In the genomic region with DNA sequence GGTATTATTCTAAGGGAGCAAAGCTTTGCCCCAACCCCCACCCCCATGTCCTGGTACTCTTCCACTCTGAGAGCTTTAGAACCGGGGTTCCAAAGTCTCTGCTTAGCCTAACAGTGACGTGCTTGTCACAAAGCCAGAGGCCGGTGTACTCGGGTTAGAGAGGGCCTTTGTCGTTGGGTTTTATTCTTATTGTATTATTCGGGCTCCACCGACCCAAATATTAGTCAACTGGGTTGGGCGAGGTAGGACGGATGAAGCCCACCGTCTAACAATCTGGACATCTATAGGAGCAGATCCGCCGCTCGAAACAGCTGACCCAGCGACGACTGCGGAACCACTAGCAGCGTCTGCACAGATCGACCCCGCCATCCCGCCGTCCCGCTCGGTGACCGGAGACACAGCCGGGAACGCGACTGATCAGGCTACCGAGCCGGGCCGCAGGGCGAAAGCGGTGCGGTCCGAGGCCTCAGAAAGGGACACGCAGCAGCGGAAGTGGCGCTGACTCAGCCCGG, we compare ENCODE assay signal across 8 cellular contexts. TPM values are rescaled to one million over a fixed set of nuclear protein-coding genes. Genes with fewer than 3 reads are reported as not detected.
A peak's percentile ranks its signal among the peaks of the same experiment; 100 is the strongest.
DNase-seq lines count a peak whose midpoint lies in the region; ATAC-seq, FAIRE-seq and TF ChIP-seq lines count a peak whose summit lies in the region.
"Not testable (repeated sequence)": the region's sequence is repeated elsewhere in the genome, so short reads cannot be mapped to it uniquely, and the experiment has no call there.

No MANE protein-coding gene starts in this region.

- not testable (repeated sequence) for H3K36me3 ChIP-seq in SJCRH30; esophagus muscularis mucosa; HepG2 (replicated peaks in 1 of 2; ENCODE audit: control insufficient read depth in 1 of 2, insufficient read depth in 2 of 2, low read length in 2 of 2)

- TF ChIP-seq POLR2A in GM12892 (IDR thresholded peaks at IDR 0.05; ENCODE audit: low read depth, low read length) (peak; percentile 74; the same call in 1 of the 2 replicates), HepG2 (IDR thresholded peaks at IDR 0.05; ENCODE audit: insufficient read depth in 1 of 2, low read depth in 2 of 2, low read length in 2 of 2) (peak; percentile 69 to 87; a peak in 3 of 4 replicates)
- not testable (repeated sequence) for TF ChIP-seq POLR2A in esophagus muscularis mucosa (IDR thresholded peaks at IDR 0.05; ENCODE audit: low read depth)

- H3K36me3 Mint-ChIP-seq in progenitor cell of endocrine pancreas (ENCODE audit: insufficient read depth) = not testable (repeated sequence)

- H3K9me3 ChIP-seq in SJCRH30 (replicated peaks); esophagus muscularis mucosa; HepG2 (ENCODE audit: low read length): not testable (repeated sequence)

- not testable (repeated sequence) for H3K27me3 Mint-ChIP-seq in progenitor cell of endocrine pancreas

- DNase-seq in GM12892 (ENCODE audit: insufficient read length); SJCRH30; esophagus muscularis mucosa (ENCODE audit: extremely low spot score); HepG2 (ENCODE audit: low spot score); progenitor cell of endocrine pancreas (ENCODE audit: low spot score, unreplicated experiment); urothelium cell line (ENCODE audit: low spot score): not testable (repeated sequence)

- peak overlapping the region; percentile 70 for H3K27ac ChIP-seq in SJCRH30
- H3K27ac ChIP-seq in angular gyrus (ENCODE audit: low read depth, low read length) = peak overlapping the region; percentile 86
- peak overlapping the region; percentile 90 to 95 (median 92) for H3K27ac ChIP-seq in esophagus muscularis mucosa (replicated peaks in 1 of 4)
- peak overlapping the region; percentile 99 for H3K27ac ChIP-seq in HepG2 (ENCODE audit: extremely low read length, insufficient read depth, low read length)

- peak overlapping the region; percentile 100 for H3K4me2 ChIP-seq in HepG2 (ENCODE audit: low read depth, low read length)

- H4K20me1 ChIP-seq in HepG2 (ENCODE audit: insufficient read depth, low read length) = peaks cover 20% of the 10 kb centered on the region

- not testable (repeated sequence) for TF ChIP-seq CTCF in esophagus muscularis mucosa (IDR thresholded peaks at IDR 0.05); HepG2 (CRISPR knock-in tag; IDR thresholded peaks at IDR 0.05); progenitor cell of endocrine pancreas (IDR thresholded peaks at IDR 0.05; ENCODE audit: unreplicated experiment)

- peaks cover 63% of the 10 kb centered on the region for H3K79me2 ChIP-seq in HepG2 (ENCODE audit: insufficient read depth, low read length)

- H3K4me3 Mint-ChIP-seq in progenitor cell of endocrine pancreas (ENCODE audit: low read depth) = peak overlapping the region; percentile 88

- intact Hi-C loops in esophagus muscularis mucosa (cut with DNase I) = not testable (repeated sequence)
- intact Hi-C loops in HepG2 (cut with micrococcal nuclease; ENCODE audit: unreplicated experiment) = loop anchor here (5.0 kb wide), 1 partner anchor 113 kb away; the partner anchor contains the start of gene LRP11

- H3K27ac Mint-ChIP-seq in progenitor cell of endocrine pancreas = peak overlapping the region; percentile 93

- H3K27me3 ChIP-seq in SJCRH30; esophagus muscularis mucosa; HepG2 (ENCODE audit: control insufficient read depth in 1 of 2, insufficient read depth in 2 of 2, low read length in 2 of 2): not testable (repeated sequence)

- 0% methylated on average over 4 of the region's 38 CpGs for WGBS in esophagus muscularis mucosa
- WGBS in HepG2 (ENCODE audit: low lambda C conversion rate) = no CpG with 5 or more reads among the region's 38 CpGs

- TSS peak; percentile 78 for BruUV-seq in HepG2 (replicated peaks; lab: Mats Ljungman, UMichigan)

- CTCF ChIA-PET in HepG2 (lab: Yijun Ruan, JAX; ENCODE audit: low intra/inter-chr PET ratio, low total read pairs) = not testable (repeated sequence)

- peak overlapping the region; percentile 99 for H2AFZ ChIP-seq in HepG2 (ENCODE audit: low read length)

- H3K9ac ChIP-seq in HepG2 (ENCODE audit: insufficient read depth, low read depth, low read length) = peak overlapping the region; percentile 95

- H3K4me3 ChIP-seq in SJCRH30 (peak overlapping the region; percentile 100), esophagus muscularis mucosa (peak overlapping the region; percentile 95 to 98 (median 96)), HepG2 (replicated peaks in 1 of 3; ENCODE audit: insufficient read depth in 1 of 3, low read depth in 2 of 3, low read length in 3 of 3) (peak overlapping the region; percentile 70 to 96 (median 95))

- in situ Hi-C loops in HepG2 (cut with HindIII; ENCODE audit: extremely low pct_ligation_motif_present, low pct_unique_long_range_greater_than_20kb) = not testable (repeated sequence)

- not testable (repeated sequence) for H3K9me3 Mint-ChIP-seq in progenitor cell of endocrine pancreas (ENCODE audit: low read depth)

- ATAC-seq in HG03025 (IDR thresholded peaks at IDR 0.05; ENCODE audit: low FRiP score, unreplicated experiment) (peak; percentile 1), HepG2 (peak; percentile 55)

- TF ChIP-seq EP300 in esophagus muscularis mucosa (IDR thresholded peaks at IDR 0.05); HepG2 (IDR thresholded peaks at IDR 0.05; ENCODE audit: low read depth in 2 of 2, low read length in 2 of 2); HepG2 (CRISPR knock-in tag; IDR thresholded peaks at IDR 0.05; ENCODE audit: borderline replicate concordance): not testable (repeated sequence)

- not testable (repeated sequence) for H3K4me1 ChIP-seq in SJCRH30
- peaks cover 26 to 64% (median 60%) of the 10 kb centered on the region in 4 donors for H3K4me1 ChIP-seq in esophagus muscularis mucosa
- peaks cover 59% of the 10 kb centered on the region for H3K4me1 ChIP-seq in HepG2 (ENCODE audit: insufficient read depth, low read length)

- TF ChIP-seq RAD21 in HepG2 (CRISPR knock-in tag; IDR thresholded peaks at IDR 0.05) = not testable (repeated sequence)

- FAIRE-seq in GM12892 (lab: Jason Lieb, UNC) = not testable (repeated sequence)
- FAIRE-seq in HepG2 (lab: Jason Lieb, UNC) (peak; percentile 88), urothelium cell line (lab: Jason Lieb, UNC) (peak; percentile 76)

- peaks cover 15% of the 10 kb centered on the region for H3K4me1 Mint-ChIP-seq in progenitor cell of endocrine pancreas (ENCODE audit: low read depth)

- POLR2A ChIA-PET in HepG2 (lab: Yijun Ruan, JAX) = interaction anchor here (0.7 to 7.6 kb wide), 5 partner anchors 14 to 106 kb away, joined by 3 to 77 read pairs (median 8); partner anchors contain the start of gene LATS1

RNA-seq across cellular contexts. Expression of gene PCMT1, which starts 0.4 kb away (rescaled TPM):
- polyA plus RNA-seq in GM12892 (2012; ENCODE audit: missing spikeins) = 61.4 TPM
- 95.8 and 101 TPM in 2 replicates for total RNA-seq in SJCRH30 (2014; rRNA removed; shearing (Covaris generic))
- total RNA-seq in esophagus muscularis mucosa = 100 to 1,000 TPM in 3 of 4 donors, 10 to 100 TPM in 1; 93.9 to 111 (median 107) TPM
- total RNA-seq in HepG2 (2016; rRNA removed; fragmentation: Illumina TruSeq; extraction: Trizol) = 134 and 169 TPM in 2 replicates
- total RNA-seq in HepG2 (2016; cell fraction: cytosol; rRNA removed; fragmentation: Illumina TruSeq; extraction: Trizol; ENCODE audit: low read depth) = 60.5 and 63.6 TPM in 2 replicates
- 127 and 165 TPM in 2 replicates for total RNA-seq in HepG2 (2016; cell fraction: insoluble cytoplasmic fraction; rRNA removed; fragmentation: Illumina TruSeq; extraction: Trizol)
- total RNA-seq in HepG2 (2016; cell fraction: membrane; rRNA removed; fragmentation: Illumina TruSeq; extraction: Trizol) = 55.2 and 56.6 TPM in 2 replicates
- 108 and 132 TPM in 2 replicates for total RNA-seq in HepG2 (2016; cell fraction: nucleus; rRNA removed; fragmentation: Illumina TruSeq; extraction: Trizol)
- polyA plus RNA-seq in HepG2 (2011; rRNA removed) = 95.6 and 112 TPM in 2 replicates
- polyA plus RNA-seq in HepG2 (2011; cell fraction: cytosol; rRNA removed) = 126 and 132 TPM in 2 replicates
- polyA plus RNA-seq in HepG2 (2011; cell fraction: nucleus; rRNA removed) = 35.3 and 41.3 TPM in 2 replicates
- 79.1 and 111 TPM in 2 replicates for polyA plus RNA-seq in HepG2 (2012)
- polyA plus RNA-seq in HepG2 (2016; cell fraction: cytosol; fragmentation: Illumina TruSeq; extraction: Trizol; ENCODE audit: low read depth) = 32.9 and 34.1 TPM in 2 replicates
- polyA plus RNA-seq in HepG2 (2016; cell fraction: insoluble cytoplasmic fraction; fragmentation: Illumina TruSeq; extraction: Trizol; ENCODE audit: low read depth) = 127 and 131 TPM in 2 replicates
- polyA plus RNA-seq in HepG2 (2016; cell fraction: membrane; fragmentation: Illumina TruSeq; extraction: Trizol; ENCODE audit: low read depth) = 34.7 and 37.2 TPM in 2 replicates
- polyA plus RNA-seq in HepG2 (2016; cell fraction: nucleus; fragmentation: Illumina TruSeq; extraction: Trizol; ENCODE audit: insufficient read depth, low read depth) = 205 and 218 TPM in 2 replicates
- polyA minus RNA-seq in HepG2 (2011; rRNA and poly(A)+ RNA removed; ENCODE audit: low replicate concordance) = 35.2 and 45.1 TPM in 2 replicates
- polyA minus RNA-seq in HepG2 (2011; cell fraction: cytosol; rRNA and poly(A)+ RNA removed) = 59.3 and 61.4 TPM in 2 replicates
- 36.8 and 40.4 TPM in 2 replicates for polyA minus RNA-seq in HepG2 (2011; cell fraction: nucleus; rRNA and poly(A)+ RNA removed)
- total RNA-seq in progenitor cell of endocrine pancreas = 63.1 and 63.5 TPM in 2 replicates

RNA-seq across cellular contexts. Expression of gene NUP43, which starts 2.8 kb away (rescaled TPM):
- polyA plus RNA-seq in GM12892 (2012; ENCODE audit: missing spikeins) = 24.8 TPM
- 72.3 and 76.6 TPM in 2 replicates for total RNA-seq in SJCRH30 (2014; rRNA removed; shearing (Covaris generic))
- total RNA-seq in esophagus muscularis mucosa (10 to 100 TPM in 3 of 4 donors, 1 to 10 TPM in 1; 9.2 to 15.4 (median 11.5) TPM), HepG2 (2016; rRNA removed; fragmentation: Illumina TruSeq; extraction: Trizol) (85.1 and 148 TPM in 2 replicates), progenitor cell of endocrine pancreas (58.0 and 60.8 TPM in 2 replicates)
- total RNA-seq in HepG2 (2016; cell fraction: cytosol; rRNA removed; fragmentation: Illumina TruSeq; extraction: Trizol; ENCODE audit: low read depth) = 12.9 and 14.6 TPM in 2 replicates
- total RNA-seq in HepG2 (2016; cell fraction: insoluble cytoplasmic fraction; rRNA removed; fragmentation: Illumina TruSeq; extraction: Trizol) = 88.2 and 150 TPM in 2 replicates
- 37.4 and 44.8 TPM in 2 replicates for total RNA-seq in HepG2 (2016; cell fraction: membrane; rRNA removed; fragmentation: Illumina TruSeq; extraction: Trizol)
- total RNA-seq in HepG2 (2016; cell fraction: nucleus; rRNA removed; fragmentation: Illumina TruSeq; extraction: Trizol) = 50.3 and 56.3 TPM in 2 replicates
- polyA plus RNA-seq in HepG2 (2011; rRNA removed) = 33.0 and 38.9 TPM in 2 replicates
- 16.9 and 17.1 TPM in 2 replicates for polyA plus RNA-seq in HepG2 (2011; cell fraction: cytosol; rRNA removed)
- polyA plus RNA-seq in HepG2 (2011; cell fraction: nucleus; rRNA removed) = 20.9 and 25.1 TPM in 2 replicates
- polyA plus RNA-seq in HepG2 (2012) = 20.9 and 26.3 TPM in 2 replicates
- polyA plus RNA-seq in HepG2 (2016; cell fraction: cytosol; fragmentation: Illumina TruSeq; extraction: Trizol; ENCODE audit: low read depth) = 4.1 and 4.3 TPM in 2 replicates
- 65.8 and 72.7 TPM in 2 replicates for polyA plus RNA-seq in HepG2 (2016; cell fraction: insoluble cytoplasmic fraction; fragmentation: Illumina TruSeq; extraction: Trizol; ENCODE audit: low read depth)
- 14.1 and 16.4 TPM in 2 replicates for polyA plus RNA-seq in HepG2 (2016; cell fraction: membrane; fragmentation: Illumina TruSeq; extraction: Trizol; ENCODE audit: low read depth)
- polyA plus RNA-seq in HepG2 (2016; cell fraction: nucleus; fragmentation: Illumina TruSeq; extraction: Trizol; ENCODE audit: insufficient read depth, low read depth) = 49.9 and 50.1 TPM in 2 replicates
- polyA minus RNA-seq in HepG2 (2011; rRNA and poly(A)+ RNA removed; ENCODE audit: low replicate concordance) = 92.6 and 112 TPM in 2 replicates
- polyA minus RNA-seq in HepG2 (2011; cell fraction: cytosol; rRNA and poly(A)+ RNA removed) = 55.7 and 62.7 TPM in 2 replicates
- 44.9 and 55.3 TPM in 2 replicates for polyA minus RNA-seq in HepG2 (2011; cell fraction: nucleus; rRNA and poly(A)+ RNA removed)

RNA-seq across cellular contexts. Expression of gene LATS1, which starts 31.2 kb away (rescaled TPM):
- 10.3 TPM for polyA plus RNA-seq in GM12892 (2012; ENCODE audit: missing spikeins)
- 33.1 and 33.9 TPM in 2 replicates for total RNA-seq in SJCRH30 (2014; rRNA removed; shearing (Covaris generic))
- total RNA-seq in esophagus muscularis mucosa (10 to 100 TPM; 27.0 to 33.6 (median 30.1) TPM), HepG2 (2016; rRNA removed; fragmentation: Illumina TruSeq; extraction: Trizol) (12.6 and 16.4 TPM in 2 replicates), progenitor cell of endocrine pancreas (40.5 and 41.8 TPM in 2 replicates)
- 8.1 and 10.9 TPM in 2 replicates for total RNA-seq in HepG2 (2016; cell fraction: cytosol; rRNA removed; fragmentation: Illumina TruSeq; extraction: Trizol; ENCODE audit: low read depth)
- 12.6 and 15.5 TPM in 2 replicates for total RNA-seq in HepG2 (2016; cell fraction: insoluble cytoplasmic fraction; rRNA removed; fragmentation: Illumina TruSeq; extraction: Trizol)
- 11.0 and 12.1 TPM in 2 replicates for total RNA-seq in HepG2 (2016; cell fraction: membrane; rRNA removed; fragmentation: Illumina TruSeq; extraction: Trizol)
- 16.5 and 18.6 TPM in 2 replicates for total RNA-seq in HepG2 (2016; cell fraction: nucleus; rRNA removed; fragmentation: Illumina TruSeq; extraction: Trizol)
- 9.9 TPM in 2 replicates for polyA plus RNA-seq in HepG2 (2011; rRNA removed)
- polyA plus RNA-seq in HepG2 (2011; cell fraction: cytosol; rRNA removed) = 6.1 and 8.1 TPM in 2 replicates
- polyA plus RNA-seq in HepG2 (2011; cell fraction: nucleus; rRNA removed) = 11.4 and 11.9 TPM in 2 replicates
- polyA plus RNA-seq in HepG2 (2012) = 11.4 and 11.7 TPM in 2 replicates
- 0.65 and 0.83 TPM in 2 replicates for polyA plus RNA-seq in HepG2 (2016; cell fraction: cytosol; fragmentation: Illumina TruSeq; extraction: Trizol; ENCODE audit: low read depth)
- 11.7 and 12.4 TPM in 2 replicates for polyA plus RNA-seq in HepG2 (2016; cell fraction: insoluble cytoplasmic fraction; fragmentation: Illumina TruSeq; extraction: Trizol; ENCODE audit: low read depth)
- polyA plus RNA-seq in HepG2 (2016; cell fraction: membrane; fragmentation: Illumina TruSeq; extraction: Trizol; ENCODE audit: low read depth) = 2.1 and 2.4 TPM in 2 replicates
- polyA plus RNA-seq in HepG2 (2016; cell fraction: nucleus; fragmentation: Illumina TruSeq; extraction: Trizol; ENCODE audit: insufficient read depth, low read depth) = 19.1 and 22.3 TPM in 2 replicates
- polyA minus RNA-seq in HepG2 (2011; rRNA and poly(A)+ RNA removed; ENCODE audit: low replicate concordance) = 15.2 and 18.5 TPM in 2 replicates
- 17.5 and 19.1 TPM in 2 replicates for polyA minus RNA-seq in HepG2 (2011; cell fraction: cytosol; rRNA and poly(A)+ RNA removed)
- 46.6 and 53.5 TPM in 2 replicates for polyA minus RNA-seq in HepG2 (2011; cell fraction: nucleus; rRNA and poly(A)+ RNA removed)
